Comparison of ENCODE assay signal across 25 cellular contexts in genomic region chr20:44447827-44448419, GRCh38. TPM values are rescaled to one million over a fixed set of nuclear protein-coding genes. Genes with fewer than 3 reads are reported as not detected.
A peak's percentile ranks its signal among the peaks of the same experiment; 100 is the strongest.
DNase-seq lines count a peak whose midpoint lies in the region; ATAC-seq, FAIRE-seq and TF ChIP-seq lines count a peak whose summit lies in the region.
"Had no signal": no experiment of that assay in that cellular context is flagged by ENCODE, and none has a peak within 500 bp of the region (broad histone marks: within the 10 kb centered on the region; RNA-seq: fewer than 3 reads in every experiment).

No MANE protein-coding gene starts in this region.

- H3K9me3 Mint-ChIP-seq in stimulated activated memory B cell treated with anti-CD40 and anti-IgM and Interleukin-4, amounts not matched to agents 10 μg/mL and 1 μg/mL and 100 μg/mL, for 72 hours: peaks cover 3% of the 10 kb centered on the region
- H3K9me3 Mint-ChIP-seq: CD4-positive, alpha-beta T cell had no signal

- POLR2A ChIA-PET in HEK293 (lab: Yijun Ruan, JAX): no interaction called here

- TF ChIP-seq CTCF in HEK293 (tag by site-specific recombination; IDR thresholded peaks at IDR 0.05) (no peak), kidney (IDR thresholded peaks at IDR 0.05; ENCODE audit: borderline replicate concordance, extremely low read depth, insufficient read depth) (no peak), mucosa of descending colon (IDR thresholded peaks at IDR 0.05) (no peak)

- H3K9ac ChIP-seq in kidney (ENCODE audit: low read length in 2 of 2): peak overlapping the region in 1 of 2 donors; percentile 26
- H3K9ac ChIP-seq: BLaER1 treated with 17β-estradiol and CSF1 and Interleukin-3, amounts not matched to agents 10 nM and 100 nM; SK-N-SH had no signal

- H3K4me1 ChIP-seq in HEK293 (ENCODE audit: control insufficient read depth, insufficient read depth, low read length): no peaks in the 10 kb centered on the region
- peaks cover 0 to 2% of the 10 kb centered on the region in 2 donors for H3K4me1 ChIP-seq in kidney (ENCODE audit: control insufficient read depth in 1 of 2, insufficient read depth in 1 of 2, low read depth in 1 of 2, low read length in 2 of 2)
- H3K4me1 ChIP-seq in mucosa of descending colon (ENCODE audit: low read depth): peaks cover 16% of the 10 kb centered on the region
- H3K4me1 ChIP-seq: A549; BLaER1 treated with 17β-estradiol and CSF1 and Interleukin-3, amounts not matched to agents 10 nM and 100 nM had no signal

- no peak for FAIRE-seq in kidney (lab: Jason Lieb, UNC)
- FAIRE-seq: A549, GM12891 had no signal

- H3K36me3 ChIP-seq in HEK293 (ENCODE audit: control insufficient read depth in 2 of 2, insufficient read depth in 1 of 2, low read length in 2 of 2): no peaks in the 10 kb centered on the region
- no peaks in the 10 kb centered on the region for H3K36me3 ChIP-seq in kidney (ENCODE audit: control insufficient read depth in 1 of 2, insufficient read depth in 2 of 2, low read length in 2 of 2)
- no peaks in the 10 kb centered on the region for H3K36me3 ChIP-seq in mucosa of descending colon (ENCODE audit: low read depth)
- H3K36me3 ChIP-seq: BLaER1 treated with 17β-estradiol and CSF1 and Interleukin-3, amounts not matched to agents 10 nM and 100 nM had no signal

- H3K9me3 ChIP-seq in HEK293 (ENCODE audit: control insufficient read depth, insufficient read depth, low read depth, low read length): no peaks in the 10 kb centered on the region
- no peaks in the 10 kb centered on the region for H3K9me3 ChIP-seq in kidney (ENCODE audit: control insufficient read depth in 1 of 2, low read length in 2 of 2)
- H3K9me3 ChIP-seq in mucosa of descending colon: no peaks in the 10 kb centered on the region
- H3K9me3 ChIP-seq: A549; BLaER1 treated with 17β-estradiol and CSF1 and Interleukin-3, amounts not matched to agents 10 nM and 100 nM; SK-N-SH had no signal

- CTCF ChIA-PET in HEK293 (lab: Yijun Ruan, JAX): interaction anchor here (0.6 to 0.7 kb wide), 2 partner anchors 170 to 180 kb away, joined by 3 to 4 read pairs; no protein-coding TSS in a partner anchor

- H3K36me3 Mint-ChIP-seq in stimulated activated memory B cell treated with anti-CD40 and anti-IgM and Interleukin-4, amounts not matched to agents 10 μg/mL and 1 μg/mL and 100 μg/mL, for 72 hours: no peaks in the 10 kb centered on the region

- no peak overlapping the region for H3K27ac ChIP-seq in HEK293 (ENCODE audit: extremely low read depth, low read depth, low read length)
- peak overlapping the region; percentile 41 to 51 for H3K27ac ChIP-seq in kidney (ENCODE audit: low read depth in 2 of 2, low read length in 2 of 2)
- H3K27ac ChIP-seq: A549; BLaER1 treated with 17β-estradiol and CSF1 and Interleukin-3, amounts not matched to agents 10 nM and 100 nM had no signal

- no peak overlapping the region for H3K4me3 ChIP-seq in HEK293 (ENCODE audit: low read depth, low read length)
- H3K4me3 ChIP-seq in kidney (ENCODE audit: low read length in 2 of 2): peak overlapping the region; percentile 45 to 63
- H3K4me3 ChIP-seq in mucosa of descending colon: no peak overlapping the region
- H3K4me3 ChIP-seq: A549; BLaER1 treated with 17β-estradiol and CSF1 and Interleukin-3, amounts not matched to agents 10 nM and 100 nM had no signal

- ATAC-seq in mucosa of descending colon (peak; percentile 27), GM21423 (IDR thresholded peaks at IDR 0.05; ENCODE audit: unreplicated experiment) (no peak)
- ATAC-seq in stimulated activated memory B cell treated with anti-CD40 and anti-IgM and Interleukin-4, amounts not matched to agents 10 μg/mL and 1 μg/mL and 100 μg/mL, for 72 hours: no peak
- ATAC-seq: HCT116 had no signal

- H3K27me3 Mint-ChIP-seq in stimulated activated memory B cell treated with anti-CD40 and anti-IgM and Interleukin-4, amounts not matched to agents 10 μg/mL and 1 μg/mL and 100 μg/mL, for 72 hours: peaks cover 25% of the 10 kb centered on the region

- DNase-seq in kidney: no peak
- peak in 1 of 3 donors; percentile 43 for DNase-seq in mucosa of descending colon
- DNase-seq in GM19240 (ENCODE audit: insufficient read length, low spot score): no peak
- no peak for DNase-seq in NCI-H748 (lab: John Stamatoyannopoulos, UW; ENCODE audit: unreplicated experiment)
- DNase-seq: AML-193; CD4-positive, alpha-beta T cell; DMS 273 treated with DMSO at 0.1 percent for 48 hours; DMS79; EL; GDM1; Karpas-422; NCI-H1105; NCI-H1694; NCI-H2029 treated with DMSO at 0.1 percent for 48 hours; NCI-H526 treated with DMSO at 0.1 percent for 48 hours; OCI-M1; SK-N-SH; SW 1271 had no signal

- intact Hi-C loops in kidney (cut with DNase I): no loop called here
- intact Hi-C loops in mucosa of descending colon (cut with DNase I, micrococcal nuclease): no loop called here

- H3K4me3 Mint-ChIP-seq in stimulated activated memory B cell treated with anti-CD40 and anti-IgM and Interleukin-4, amounts not matched to agents 10 μg/mL and 1 μg/mL and 100 μg/mL, for 72 hours: no peak overlapping the region
- H3K4me3 Mint-ChIP-seq: CD4-positive, alpha-beta T cell had no signal

- H3K27ac Mint-ChIP-seq in stimulated activated memory B cell treated with anti-CD40 and anti-IgM and Interleukin-4, amounts not matched to agents 10 μg/mL and 1 μg/mL and 100 μg/mL, for 72 hours: peak overlapping the region; percentile 53
- H3K27ac Mint-ChIP-seq: CD4-positive, alpha-beta T cell had no signal

- peaks cover 7% of the 10 kb centered on the region for H3K4me1 Mint-ChIP-seq in stimulated activated memory B cell treated with anti-CD40 and anti-IgM and Interleukin-4, amounts not matched to agents 10 μg/mL and 1 μg/mL and 100 μg/mL, for 72 hours

TF ChIP-seq in HEK293, 187 proteins besides CTCF, POLR2A, EP300 and RAD21:
- TF ChIP-seq ZNF692 (tag by site-specific recombination; IDR thresholded peaks at IDR 0.05) (peak; percentile 20; the same call in 1 of the 2 replicates), ZNF19 (tag by site-specific recombination; IDR thresholded peaks at IDR 0.05; ENCODE audit: low read depth) (no peak), ZNF623 (tag by site-specific recombination; IDR thresholded peaks at IDR 0.05) (peak; percentile 87)

RNA-seq across cellular contexts. Expression of gene TTPAL, which starts 27.8 kb away (rescaled TPM):
- 13.5 TPM for total RNA-seq in kidney
- 3.5 TPM for polyA plus RNA-seq in kidney (ENCODE audit: insufficient read depth, low read depth, low replicate concordance)
- total RNA-seq in mucosa of descending colon: 10 to 100 TPM in 1 of 3 donors, 1 to 10 TPM in 2; 7.2 to 10.2 (median 9.9) TPM

Comparison
In these comparisons a context has a peak if more than half of its experiments do, and no peak if none do; other contexts are left out.
1. H3K4me3 ChIP-seq: peak in kidney (2 of 2); none in HEK293 (single experiment) and mucosa of descending colon (single experiment).